ENCODE assay signal across 1 cellular context in genomic region chr6:36442083-36442670, GRCh38.
TF ChIP-seq lines count a peak whose summit lies in the region.

No MANE protein-coding gene starts in this region.

TF ChIP-seq in HepG2, 621 proteins besides CTCF, POLR2A, EP300 and RAD21:
- TF ChIP-seq RARG (CRISPR knock-in tag; IDR thresholded peaks at IDR 0.05; ENCODE audit: low read depth) (0 out of 2 replicates have a peak, but pooled peaks have one; percentile 34), ZNF20 (CRISPR knock-in tag; IDR thresholded peaks at IDR 0.05) (0 out of 2 replicates have a peak, but pooled peaks have one; percentile 58), ZSCAN22 (CRISPR knock-in tag; IDR thresholded peaks at IDR 0.05) (0 out of 2 replicates have a peak, but pooled peaks have one; percentile 5), MEIS1 (CRISPR knock-in tag; IDR thresholded peaks at IDR 0.05; ENCODE audit: borderline replicate concordance) (0 out of 2 replicates have a peak, but pooled peaks have one; percentile 11), ZNF460 (CRISPR knock-in tag; IDR thresholded peaks at IDR 0.05; ENCODE audit: borderline replicate concordance) (peak; percentile 92), GLI4 (CRISPR knock-in tag; IDR thresholded peaks at IDR 0.05; ENCODE audit: borderline replicate concordance) (0 out of 2 replicates have a peak, but pooled peaks have one; percentile 4), ZNF430 (CRISPR knock-in tag; IDR thresholded peaks at IDR 0.05) (0 out of 2 replicates have a peak, but pooled peaks have one; percentile 2), ZMYM3 (CRISPR knock-in tag; IDR thresholded peaks at IDR 0.05) (no peak), CENPBD1 (CRISPR knock-in tag; IDR thresholded peaks at IDR 0.05; ENCODE audit: borderline replicate concordance, low read depth) (0 out of 2 replicates have a peak, but pooled peaks have one; percentile 18), ATF4 (CRISPR knock-in tag; IDR thresholded peaks at IDR 0.05) (peak in 1 of 2 experiments; percentile 81; a peak in 2 of 4 replicates), REL (CRISPR knock-in tag; conservative IDR thresholded peaks at IDR 0.05) (0 out of 2 replicates have a peak, but pooled peaks have one; percentile 8), ZNF44 (CRISPR knock-in tag; IDR thresholded peaks at IDR 0.05) (0 out of 2 replicates have a peak, but pooled peaks have one; percentile 18), ZXDC (CRISPR knock-in tag; IDR thresholded peaks at IDR 0.05) (no peak), BATF2 (CRISPR knock-in tag; IDR thresholded peaks at IDR 0.05) (0 out of 2 replicates have a peak, but pooled peaks have one; percentile 5), CEBPG (CRISPR knock-in tag; IDR thresholded peaks at IDR 0.05) (peak; percentile 30; the same call in 1 of the 2 replicates), ZNF432 (CRISPR knock-in tag; IDR thresholded peaks at IDR 0.05; ENCODE audit: borderline replicate concordance) (0 out of 2 replicates have a peak, but pooled peaks have one; percentile 7), ZNF543 (CRISPR knock-in tag; IDR thresholded peaks at IDR 0.05) (no peak; the same call in 1 of the 2 replicates), NAIF1 (CRISPR knock-in tag; IDR thresholded peaks at IDR 0.05; ENCODE audit: borderline replicate concordance) (no peak), SNAI1 (CRISPR knock-in tag; IDR thresholded peaks at IDR 0.05; ENCODE audit: borderline replicate concordance) (0 out of 2 replicates have a peak, but pooled peaks have one; percentile 43), ARNTL (CRISPR knock-in tag; IDR thresholded peaks at IDR 0.05) (peak; percentile 43; the same call in 1 of the 2 replicates), HNF1A (IDR thresholded peaks at IDR 0.05; ENCODE audit: low read depth) (no peak), HNF1A (CRISPR knock-in tag; IDR thresholded peaks at IDR 0.05; ENCODE audit: borderline replicate concordance) (0 out of 2 replicates have a peak, but pooled peaks have one; percentile 9), TBX3 (IDR thresholded peaks at IDR 0.05; ENCODE audit: borderline replicate concordance) (no peak), ZNF512 (CRISPR knock-in tag; IDR thresholded peaks at IDR 0.05) (no peak), ZNF362 (CRISPR knock-in tag; IDR thresholded peaks at IDR 0.05; ENCODE audit: borderline replicate concordance) (0 out of 2 replicates have a peak, but pooled peaks have one; percentile 25), ZFP1 (CRISPR knock-in tag; IDR thresholded peaks at IDR 0.05) (no peak), SP4 (CRISPR knock-in tag; IDR thresholded peaks at IDR 0.05) (peak; percentile 2; the same call in 1 of the 2 replicates), ZC3H4 (CRISPR knock-in tag; IDR thresholded peaks at IDR 0.05; ENCODE audit: borderline replicate concordance) (peak; percentile 56; the same call in 1 of the 2 replicates), THYN1 (CRISPR knock-in tag; IDR thresholded peaks at IDR 0.05; ENCODE audit: borderline replicate concordance, low read depth) (0 out of 2 replicates have a peak, but pooled peaks have one; percentile 2), NFE2L1 (CRISPR knock-in tag; IDR thresholded peaks at IDR 0.05; ENCODE audit: borderline replicate concordance) (no peak), MLX (CRISPR knock-in tag; IDR thresholded peaks at IDR 0.05) (no peak), PAWR (CRISPR knock-in tag; IDR thresholded peaks at IDR 0.05; ENCODE audit: borderline replicate concordance) (no peak), NR2F6 (IDR thresholded peaks at IDR 0.05) (peak; percentile 31; the same call in 1 of the 2 replicates), NR2F6 (CRISPR knock-in tag; IDR thresholded peaks at IDR 0.05) (no peak), SP2 (CRISPR knock-in tag; IDR thresholded peaks at IDR 0.05) (no peak), ZNF850 (CRISPR knock-in tag; conservative IDR thresholded peaks at IDR 0.05) (0 out of 2 replicates have a peak, but pooled peaks have one; percentile 7)
